1 cellular context compared by ENCODE assay signal in genomic region chr2:111618953-111619902, GRCh38.
TF ChIP-seq lines count a peak whose summit lies in the region.

No MANE protein-coding gene starts in this region.

TF ChIP-seq in H1, 55 proteins besides CTCF, POLR2A, EP300 and RAD21 (continued from another document):
- TF ChIP-seq BACH1 (IDR thresholded peaks at IDR 0.05; ENCODE audit: low read length): no peak
- TF ChIP-seq SAP30 (IDR thresholded peaks at IDR 0.05; ENCODE audit: insufficient read depth, insufficient replicate concordance, low read length): no peak
- no peak for TF ChIP-seq SUZ12 (IDR thresholded peaks at IDR 0.05; ENCODE audit: low read length)
- TF ChIP-seq GTF2F1 (IDR thresholded peaks at IDR 0.05; ENCODE audit: borderline replicate concordance, low read depth, low read length): no peak
- no peak for TF ChIP-seq RNF2 (IDR thresholded peaks at IDR 0.05; ENCODE audit: borderline replicate concordance, low read depth, low read length, missing control alignments, poor library complexity, severe bottlenecking)
- no peak for TF ChIP-seq SP1 (IDR thresholded peaks at IDR 0.05; ENCODE audit: low read depth, low read length)
- TF ChIP-seq CHD1 (IDR thresholded peaks at IDR 0.05; ENCODE audit: low read depth, low read length): no peak
- no peak for TF ChIP-seq CEBPB (IDR thresholded peaks at IDR 0.05; ENCODE audit: low read depth, low read length)
- TF ChIP-seq FOSL1 (IDR thresholded peaks at IDR 0.05; ENCODE audit: insufficient read depth, low read depth, low read length): no peak
- no peak for TF ChIP-seq KDM5A (IDR thresholded peaks at IDR 0.05; ENCODE audit: low read length)
- no peak for TF ChIP-seq MAX (IDR thresholded peaks at IDR 0.05)
